In genomic region chr21:34845521-34846213, GRCh38 we compare ENCODE assay signal across 8 cellular contexts.
A peak's percentile ranks its signal among the peaks of the same experiment; 100 is the strongest.
DNase-seq lines count a peak whose midpoint lies in the region; ATAC-seq and TF ChIP-seq lines count a peak whose summit lies in the region.

No MANE protein-coding gene starts in this region.

- TF ChIP-seq CTCF in foreskin keratinocyte (conservative IDR thresholded peaks at IDR 0.05) (no peak), omental fat pad (IDR thresholded peaks at IDR 0.05) (no peak)

- peak overlapping the region; percentile 59 for H3K27ac ChIP-seq in foreskin keratinocyte

- peak overlapping the region; percentile 66 for H3K27ac Mint-ChIP-seq in activated CD4-positive, alpha-beta memory T cell treated with anti-CD3 and anti-CD28 coated beads for 36 hours
- H3K27ac Mint-ChIP-seq in stimulated activated effector memory CD8-positive, alpha-beta T cell treated with anti-CD3 and anti-CD28 coated beads, Interleukin-12 subunit alpha, Interleukin-12 subunit beta, amount 100 ng/mL, for 72 hours: peak overlapping the region; percentile 69

- no peak for TF ChIP-seq RAD21 in Ishikawa (IDR thresholded peaks at IDR 0.05; ENCODE audit: low read depth)

- H3K36me3 Mint-ChIP-seq in activated CD4-positive, alpha-beta memory T cell treated with anti-CD3 and anti-CD28 coated beads for 36 hours: peaks cover 38% of the 10 kb centered on the region
- H3K36me3 Mint-ChIP-seq in stimulated activated effector memory CD8-positive, alpha-beta T cell treated with anti-CD3 and anti-CD28 coated beads, Interleukin-12 subunit alpha, Interleukin-12 subunit beta, amount 100 ng/mL, for 72 hours: peaks cover 97% of the 10 kb centered on the region

- peak; percentile 41; the same call in 1 of the 2 replicates for TF ChIP-seq EP300 in Ishikawa (IDR thresholded peaks at IDR 0.05; ENCODE audit: borderline replicate concordance)

- intact Hi-C loops in activated CD4-positive, alpha-beta memory T cell treated with anti-CD3 and anti-CD28 coated beads for 36 hours (cut with micrococcal nuclease): loop anchor here (2.0 kb wide), 1 partner anchor 39 kb away; no protein-coding TSS in a partner anchor

- no peaks in the 10 kb centered on the region for H3K9me3 Mint-ChIP-seq in activated CD4-positive, alpha-beta memory T cell treated with anti-CD3 and anti-CD28 coated beads for 36 hours
- no peaks in the 10 kb centered on the region for H3K9me3 Mint-ChIP-seq in stimulated activated effector memory CD8-positive, alpha-beta T cell treated with anti-CD3 and anti-CD28 coated beads, Interleukin-12 subunit alpha, Interleukin-12 subunit beta, amount 100 ng/mL, for 72 hours

- POLR2A ChIA-PET in activated CD4-positive, alpha-beta memory T cell treated with anti-CD3 and anti-CD28 coated beads for 36 hours (lab: Charles Lee): interaction anchor here (0.5 to 1.3 kb wide), 3 partner anchors 17 to 201 kb away, joined by 3 to 5 read pairs (median 4); no protein-coding TSS in a partner anchor

- H3K4me1 Mint-ChIP-seq in activated CD4-positive, alpha-beta memory T cell treated with anti-CD3 and anti-CD28 coated beads for 36 hours (ENCODE audit: low read depth): peaks cover 52% of the 10 kb centered on the region
- H3K4me1 Mint-ChIP-seq in stimulated activated effector memory CD8-positive, alpha-beta T cell treated with anti-CD3 and anti-CD28 coated beads, Interleukin-12 subunit alpha, Interleukin-12 subunit beta, amount 100 ng/mL, for 72 hours: peaks cover 51% of the 10 kb centered on the region

- H3K4me1 ChIP-seq in foreskin keratinocyte: peaks cover 40% of the 10 kb centered on the region

- DNase-seq in activated CD4-positive, alpha-beta memory T cell treated with anti-CD3 and anti-CD28 coated beads for 36 hours: peak; percentile 69
- DNase-seq in foreskin keratinocyte: peak; percentile 80 to 90
- DNase-seq in stimulated activated effector memory CD8-positive, alpha-beta T cell treated with anti-CD3 and anti-CD28 coated beads, Interleukin-12 subunit alpha, Interleukin-12 subunit beta, amount 100 ng/mL, for 72 hours (ENCODE audit: low spot score in 2 of 2): peak; percentile 11 to 62
- DNase-seq in omental fat pad (ENCODE audit: low spot score): no peak
- DNase-seq in Kasumi-1 (lab: John Stamatoyannopoulos, UW): no peak

- no peaks in the 10 kb centered on the region for H3K27me3 ChIP-seq in foreskin keratinocyte

- CTCF ChIA-PET in activated CD4-positive, alpha-beta memory T cell treated with anti-CD3 and anti-CD28 coated beads for 36 hours (lab: Charles Lee): interaction anchor here (0.6 to 1.3 kb wide), 2 partner anchors 100 to 600 kb away, joined by 3 to 4 read pairs; no protein-coding TSS in a partner anchor

- ATAC-seq in GM18498 (IDR thresholded peaks at IDR 0.05; ENCODE audit: unreplicated experiment) (peak; percentile 95), GM21717 (IDR thresholded peaks at IDR 0.05; ENCODE audit: unreplicated experiment) (peak; percentile 87), foreskin keratinocyte (peak; percentile 52), omental fat pad (ENCODE audit: low FRiP score) (no peak)
- ATAC-seq in stimulated activated effector memory CD8-positive, alpha-beta T cell treated with anti-CD3 and anti-CD28 coated beads, Interleukin-12 subunit alpha, Interleukin-12 subunit beta, amount 100 ng/mL, for 72 hours: peak; percentile 96

- no peaks in the 10 kb centered on the region for H3K27me3 Mint-ChIP-seq in activated CD4-positive, alpha-beta memory T cell treated with anti-CD3 and anti-CD28 coated beads for 36 hours

- peak overlapping the region; percentile 7 for H3K4me3 Mint-ChIP-seq in activated CD4-positive, alpha-beta memory T cell treated with anti-CD3 and anti-CD28 coated beads for 36 hours
- H3K4me3 Mint-ChIP-seq in stimulated activated effector memory CD8-positive, alpha-beta T cell treated with anti-CD3 and anti-CD28 coated beads, Interleukin-12 subunit alpha, Interleukin-12 subunit beta, amount 100 ng/mL, for 72 hours: peak overlapping the region; percentile 18

TF ChIP-seq in Ishikawa, 13 proteins besides CTCF, POLR2A, EP300 and RAD21:
- TF ChIP-seq ZBTB7A (IDR thresholded peaks at IDR 0.05; ENCODE audit: low read depth) (no peak), FOXM1 (IDR thresholded peaks at IDR 0.05; ENCODE audit: borderline replicate concordance, low read depth) (no peak), USF1 (IDR thresholded peaks at IDR 0.05) (no peak), MAX (IDR thresholded peaks at IDR 0.05) (no peak), TCF12 (IDR thresholded peaks at IDR 0.05; ENCODE audit: low read depth) (peak; percentile 32; the same call in 1 of the 2 replicates), YY1 (IDR thresholded peaks at IDR 0.05; ENCODE audit: low read depth) (no peak), TEAD4 (IDR thresholded peaks at IDR 0.05) (peak; percentile 16; the same call in 1 of the 2 replicates), CREB1 (IDR thresholded peaks at IDR 0.05; ENCODE audit: low read depth) (no peak), NFIC (IDR thresholded peaks at IDR 0.05) (peak; percentile 85)

Comparison
In these comparisons a context has a peak if more than half of its experiments do, and no peak if none do; other contexts are left out.
1. DNase-seq: peak in activated CD4-positive, alpha-beta memory T cell treated with anti-CD3 and anti-CD28 coated beads for 36 hours (single experiment), foreskin keratinocyte (2 of 2) and stimulated activated effector memory CD8-positive, alpha-beta T cell treated with anti-CD3 and anti-CD28 coated beads, Interleukin-12 subunit alpha, Interleukin-12 subunit beta, amount 100 ng/mL, for 72 hours (2 of 2); none in omental fat pad (single experiment) and Kasumi-1 (0 of 2).